Comparison of ENCODE assay signal across 9 cellular contexts in genomic region chr5:172187118-172188032, GRCh38. TPM values are rescaled to one million over a fixed set of nuclear protein-coding genes. Genes with fewer than 3 reads are reported as not detected.
DNase-seq lines count a peak whose midpoint lies in the region; FAIRE-seq and TF ChIP-seq lines count a peak whose summit lies in the region.
"Had no signal": no experiment of that assay in that cellular context is flagged by ENCODE, and none has a peak within 500 bp of the region (broad histone marks: within the 10 kb centered on the region; RNA-seq: fewer than 3 reads in every experiment).

No MANE protein-coding gene starts in this region.

- peak overlapping the region; percentile 98 for H3K4me3 Mint-ChIP-seq in HFFc6

- WGBS in liver: 2% methylated on average over 66 of the region's 66 CpGs

- intact Hi-C loops in colonic mucosa (cut with DNase I): loop anchor here (2.0 to 5.0 kb wide), 2 partner anchors 81 to 95 kb away; partner anchors contain the start of gene UBTD2

- H3K9me3 ChIP-seq in colonic mucosa (no peaks in the 10 kb centered on the region), liver (ENCODE audit: control insufficient read depth in 4 of 4, low read length in 3 of 4) (no peaks in the 10 kb centered on the region)

- peak; percentile 59 for FAIRE-seq in GM12891 (lab: Jason Lieb, UNC)

- no peak for TF ChIP-seq RAD21 in liver (IDR thresholded peaks at IDR 0.05)

- H3K27ac Mint-ChIP-seq in HFFc6: peak overlapping the region; percentile 93

- H3K27me3 ChIP-seq in colonic mucosa: no peaks in the 10 kb centered on the region
- no peaks in the 10 kb centered on the region for H3K27me3 ChIP-seq in liver (ENCODE audit: control insufficient read depth in 4 of 4, insufficient read depth in 4 of 4, low read length in 3 of 4)

- H3K27ac ChIP-seq in colonic mucosa: peak overlapping the region; percentile 95
- peak overlapping the region; percentile 77 to 89 for H3K27ac ChIP-seq in liver (ENCODE audit: low read depth in 1 of 2, low read length in 2 of 2)

- H3K9ac ChIP-seq in colonic mucosa (ENCODE audit: low read depth in 2 of 2, low read length in 2 of 2) (peak overlapping the region; percentile 86 to 99), liver (ENCODE audit: low read depth in 1 of 2, low read length in 2 of 2) (peak overlapping the region; percentile 55 to 71)

- peak; percentile 53; the same call in 1 of the 2 replicates for TF ChIP-seq POLR2A in GM12891 (IDR thresholded peaks at IDR 0.05; ENCODE audit: low read depth, low read length)

- no peaks in the 10 kb centered on the region for H3K4me1 ChIP-seq in colonic mucosa
- peaks cover 0 to 16% (median 4%) of the 10 kb centered on the region in 4 donors for H3K4me1 ChIP-seq in liver (ENCODE audit: control insufficient read depth in 4 of 4, insufficient read depth in 4 of 4, low read length in 3 of 4)

- H3K36me3 ChIP-seq in colonic mucosa (no peaks in the 10 kb centered on the region), liver (ENCODE audit: control insufficient read depth in 4 of 4, insufficient read depth in 3 of 4, low read depth in 1 of 4, low read length in 3 of 4) (no peaks in the 10 kb centered on the region)

- H3K4me3 ChIP-seq in colonic mucosa (peak overlapping the region; percentile 97), liver (ENCODE audit: low read depth in 1 of 3, low read length in 3 of 3) (peak overlapping the region; percentile 68 to 87 (median 71))

- TF ChIP-seq CTCF in HFFc6 (IDR thresholded peaks at IDR 0.05) (0 out of 2 replicates have a peak, but pooled peaks have one; percentile 7), colonic mucosa (IDR thresholded peaks at IDR 0.05) (no peak), liver (IDR thresholded peaks at IDR 0.05; ENCODE audit: low read depth, low read length, missing input control) (no peak)

- H3K36me3 Mint-ChIP-seq in HFFc6 (ENCODE audit: low read depth): peaks cover 12% of the 10 kb centered on the region; the same call in 1 of the 2 replicates

- peaks cover 31% of the 10 kb centered on the region for H3K4me1 Mint-ChIP-seq in HFFc6 (ENCODE audit: low read depth)

- no peak for DNase-seq in GM12891 (ENCODE audit: insufficient read length, low spot score)
- DNase-seq in HFFc6: peak; percentile 81
- DNase-seq in MV-4-11 (lab: John Stamatoyannopoulos, UW): peak; percentile 49
- DNase-seq in activated CD4-positive, alpha-beta T cell treated with anti-CD3 and anti-CD28 coated beads for 1 hour: peak; percentile 55
- peak; percentile 83 for DNase-seq in colonic mucosa
- peak; percentile 42 for DNase-seq in stimulated activated CD8-positive, alpha-beta memory T cell treated with anti-CD3 and anti-CD28 coated beads, Interleukin-12 subunit alpha, Interleukin-12 subunit beta, amount 100 ng/mL, for 24 hours (ENCODE audit: extremely low read depth)
- DNase-seq in epidermal melanocyte (ENCODE audit: insufficient read length, low spot score): no peak

- H3K27me3 Mint-ChIP-seq in HFFc6 (ENCODE audit: insufficient read depth): peaks cover 2% of the 10 kb centered on the region; the same call in 1 of the 2 replicates

- no peaks in the 10 kb centered on the region for H3K9me3 Mint-ChIP-seq in HFFc6

TF ChIP-seq in GM12891, 5 proteins besides CTCF, POLR2A, EP300 and RAD21:
- TF ChIP-seq POLR2AphosphoS5 (IDR thresholded peaks at IDR 0.05; ENCODE audit: low read depth, low read length) (peak; percentile 15; the same call in 1 of the 2 replicates), PAX5 (IDR thresholded peaks at IDR 0.05; ENCODE audit: insufficient read depth, low read length, severe bottlenecking) (no peak), TAF1 (IDR thresholded peaks at IDR 0.05; ENCODE audit: low read depth, low read length) (peak; percentile 40; the same call in 1 of the 2 replicates), POU2F2 (IDR thresholded peaks at IDR 0.05; ENCODE audit: low read depth, low read length) (no peak), SPI1 (IDR thresholded peaks at IDR 0.05; ENCODE audit: low read depth, low read length) (0 out of 2 replicates have a peak, but pooled peaks have one; percentile 1)

TF ChIP-seq in liver, 16 proteins besides CTCF, POLR2A, EP300 and RAD21:
- TF ChIP-seq TAF1 (conservative IDR thresholded peaks at IDR 0.05): no peak
- TF ChIP-seq ZBTB33 (IDR thresholded peaks at IDR 0.05): no peak
TF ChIP-seq in liver: peak in this region for 0.

RNA-seq across cellular contexts. Expression of gene STK10, which starts 0.6 kb away (rescaled TPM):
- 42.9 TPM for polyA plus RNA-seq in GM12891 (2012; ENCODE audit: low read depth, missing spikeins)
- 10 to 100 TPM; 39.8 to 51.6 (median 47.5) TPM for total RNA-seq in HFFc6 (2021; fragmentation: NEBNext Ultra II Directional; extraction: Animal tissue kit (Norgen Biotek cat#: 25700))
- 10 to 100 TPM; 16.1 to 23.2 TPM for total RNA-seq in colonic mucosa
- 10 to 100 TPM; 11.5 to 21.7 TPM for total RNA-seq in liver
- polyA plus RNA-seq in liver: 1 to 10 TPM; 2.8 to 3.9 TPM

RNA-seq across cellular contexts. Expression of gene EFCAB9, which starts 6.6 kb away (rescaled TPM):
- polyA plus RNA-seq in GM12891 (2012; ENCODE audit: low read depth, missing spikeins): not detected
- not detected for total RNA-seq in HFFc6 (2021; fragmentation: NEBNext Ultra II Directional; extraction: Animal tissue kit (Norgen Biotek cat#: 25700))
- total RNA-seq in colonic mucosa (not detected), liver (not detected)
- not detected for polyA plus RNA-seq in liver
- total RNA-seq: subcutaneous adipose tissue had no signal

Comparison
In these comparisons a context has a peak if more than half of its experiments do, and no peak if none do; other contexts are left out.
1. DNase-seq: peak in HFFc6 (single experiment), MV-4-11 (single experiment), activated CD4-positive, alpha-beta T cell treated with anti-CD3 and anti-CD28 coated beads for 1 hour (single experiment), colonic mucosa (single experiment) and stimulated activated CD8-positive, alpha-beta memory T cell treated with anti-CD3 and anti-CD28 coated beads, Interleukin-12 subunit alpha, Interleukin-12 subunit beta, amount 100 ng/mL, for 24 hours (single experiment); none in GM12891 (single experiment) and epidermal melanocyte (single experiment).